Comparison of ENCODE assay signal across 27 cellular contexts in the genomic region with DNA sequence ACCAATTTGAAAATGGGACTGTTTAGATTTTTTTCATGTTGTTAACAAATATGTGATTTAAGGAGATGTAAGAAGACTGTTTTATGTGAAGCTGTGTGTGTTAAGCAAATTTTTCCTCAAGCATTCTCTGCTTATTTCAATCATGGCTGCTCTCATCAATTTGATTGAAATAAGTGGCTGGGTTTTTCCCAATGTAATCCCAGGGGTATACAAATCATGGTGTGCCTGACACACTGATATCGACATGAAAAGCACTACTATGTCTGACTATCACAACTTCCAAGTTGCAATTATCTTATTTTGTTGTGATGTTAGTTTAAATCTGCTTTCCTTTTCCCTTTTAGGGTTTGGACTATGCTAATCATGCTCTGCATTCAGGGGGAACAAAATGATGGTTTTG.
DNase-seq lines count a peak whose midpoint lies in the region; TF ChIP-seq lines count a peak whose summit lies in the region.
"Had no signal": no experiment of that assay in that cellular context is flagged by ENCODE, and none has a peak within 500 bp of the region (broad histone marks: within the 10 kb centered on the region; RNA-seq: fewer than 3 reads in every experiment).

No MANE protein-coding gene starts in this region.

- H3K4me3 ChIP-seq in neural cell (ENCODE audit: low read length) (peak overlapping the region; percentile 29), left ventricle myocardium inferior (no peak overlapping the region)
- H3K4me3 ChIP-seq: A549; BLaER1; BLaER1 treated with 17β-estradiol and CSF1 and Interleukin-3, amounts not matched to agents 10 nM and 100 nM had no signal

- H3K9me2 ChIP-seq in neural cell (ENCODE audit: insufficient read depth, low read length), result no peaks in the 10 kb centered on the region

- peaks cover 4% of the 10 kb centered on the region for H3F3A ChIP-seq in neural cell (ENCODE audit: insufficient read depth, low read length, poor library complexity, severe bottlenecking)

- TF ChIP-seq RAD21 in neural cell (conservative IDR thresholded peaks at IDR 0.05), result no peak

- no peak for DNase-seq in left ventricle myocardium inferior
- DNase-seq: 8988T; ACHN; AML-193; BE2C; C1 segment of cervical spinal cord; Caco-2; Calu3; CD4-positive, alpha-beta memory T cell; CD4-positive, alpha-beta T cell; CD4-positive, CD25-positive, alpha-beta regulatory T cell; CD8-positive, alpha-beta memory T cell; CD8-positive, alpha-beta T cell; COR-L47; DMS 273 treated with DMSO at 0.1 percent for 48 hours; DMS153; DMS53; DMS79; DMS79 treated with DMSO at 0.1 percent for 48 hours; DND-41; EL had no signal

- H3K36me3 ChIP-seq in neural cell (ENCODE audit: insufficient read depth, low read length) (no peaks in the 10 kb centered on the region), left ventricle myocardium inferior (no peaks in the 10 kb centered on the region)
- H3K36me3 ChIP-seq: BE2C; BLaER1; BLaER1 treated with 17β-estradiol and CSF1 and Interleukin-3, amounts not matched to agents 10 nM and 100 nM had no signal

- H3K9me3 ChIP-seq in neural cell (ENCODE audit: low read length) (no peaks in the 10 kb centered on the region), left ventricle myocardium inferior (replicated peaks) (no peaks in the 10 kb centered on the region)
- H3K9me3 ChIP-seq: A549; BE2C; BLaER1; BLaER1 treated with 17β-estradiol and CSF1 and Interleukin-3, amounts not matched to agents 10 nM and 100 nM; Caco-2 had no signal

- no peaks in the 10 kb centered on the region for H4K20me1 ChIP-seq in neural cell (ENCODE audit: insufficient read depth)
- H4K20me1 ChIP-seq: BLaER1; BLaER1 treated with 17β-estradiol and CSF1 and Interleukin-3, amounts not matched to agents 10 nM and 100 nM had no signal

- no peaks in the 10 kb centered on the region for H3K79me2 ChIP-seq in neural cell (replicated peaks; ENCODE audit: insufficient read depth, low read length)

- no peaks in the 10 kb centered on the region for H3K27me3 ChIP-seq in neural cell (ENCODE audit: insufficient read depth, low read depth, low read length)
- H3K27me3 ChIP-seq in left ventricle myocardium inferior (ENCODE audit: low read depth), result no peaks in the 10 kb centered on the region
- H3K27me3 ChIP-seq: BE2C; BLaER1; BLaER1 treated with 17β-estradiol and CSF1 and Interleukin-3, amounts not matched to agents 10 nM and 100 nM had no signal

- H2AFZ ChIP-seq in neural cell (ENCODE audit: low read depth, low read length), result no peak overlapping the region

- no peak for TF ChIP-seq CTCF in neural cell (IDR thresholded peaks at IDR 0.05; ENCODE audit: poor library complexity, severe bottlenecking)
- TF ChIP-seq CTCF in left ventricle myocardium inferior (IDR thresholded peaks at IDR 0.05; ENCODE audit: borderline replicate concordance), result no peak

- H3K4me2 ChIP-seq in neural cell (ENCODE audit: low read length), result peak overlapping the region; percentile 43
- H3K4me2 ChIP-seq: A549; BLaER1; BLaER1 treated with 17β-estradiol and CSF1 and Interleukin-3, amounts not matched to agents 10 nM and 100 nM had no signal

- H3K9ac ChIP-seq in neural cell (ENCODE audit: low read length), result no peak overlapping the region
- H3K9ac ChIP-seq: BLaER1; BLaER1 treated with 17β-estradiol and CSF1 and Interleukin-3, amounts not matched to agents 10 nM and 100 nM had no signal

- peak; percentile 91 for TF ChIP-seq EP300 in neural cell (conservative IDR thresholded peaks at IDR 0.05; ENCODE audit: poor library complexity, severe bottlenecking)

- no peaks in the 10 kb centered on the region for H3K4me1 ChIP-seq in left ventricle myocardium inferior
- H3K4me1 ChIP-seq: A549; BE2C; BLaER1; BLaER1 treated with 17β-estradiol and CSF1 and Interleukin-3, amounts not matched to agents 10 nM and 100 nM; Caco-2 had no signal

- intact Hi-C loops in left ventricle myocardium inferior (cut with micrococcal nuclease), result no loop called here

- H3K27ac ChIP-seq in neural cell (ENCODE audit: low read length) (peak overlapping the region; percentile 50), left ventricle myocardium inferior (replicated peaks) (no peak overlapping the region)
- H3K27ac ChIP-seq: 22Rv1; A549; BLaER1; BLaER1 treated with 17β-estradiol and CSF1 and Interleukin-3, amounts not matched to agents 10 nM and 100 nM; C4-2B had no signal

TF ChIP-seq in neural cell, 6 proteins besides CTCF, POLR2A, EP300 and RAD21:
- TF ChIP-seq POLR2AphosphoS5 (IDR thresholded peaks at IDR 0.05), result peak; percentile 87
- TF ChIP-seq MXI1 (conservative IDR thresholded peaks at IDR 0.05; ENCODE audit: poor library complexity, severe bottlenecking), result no peak
- TF ChIP-seq, protein P1, sequence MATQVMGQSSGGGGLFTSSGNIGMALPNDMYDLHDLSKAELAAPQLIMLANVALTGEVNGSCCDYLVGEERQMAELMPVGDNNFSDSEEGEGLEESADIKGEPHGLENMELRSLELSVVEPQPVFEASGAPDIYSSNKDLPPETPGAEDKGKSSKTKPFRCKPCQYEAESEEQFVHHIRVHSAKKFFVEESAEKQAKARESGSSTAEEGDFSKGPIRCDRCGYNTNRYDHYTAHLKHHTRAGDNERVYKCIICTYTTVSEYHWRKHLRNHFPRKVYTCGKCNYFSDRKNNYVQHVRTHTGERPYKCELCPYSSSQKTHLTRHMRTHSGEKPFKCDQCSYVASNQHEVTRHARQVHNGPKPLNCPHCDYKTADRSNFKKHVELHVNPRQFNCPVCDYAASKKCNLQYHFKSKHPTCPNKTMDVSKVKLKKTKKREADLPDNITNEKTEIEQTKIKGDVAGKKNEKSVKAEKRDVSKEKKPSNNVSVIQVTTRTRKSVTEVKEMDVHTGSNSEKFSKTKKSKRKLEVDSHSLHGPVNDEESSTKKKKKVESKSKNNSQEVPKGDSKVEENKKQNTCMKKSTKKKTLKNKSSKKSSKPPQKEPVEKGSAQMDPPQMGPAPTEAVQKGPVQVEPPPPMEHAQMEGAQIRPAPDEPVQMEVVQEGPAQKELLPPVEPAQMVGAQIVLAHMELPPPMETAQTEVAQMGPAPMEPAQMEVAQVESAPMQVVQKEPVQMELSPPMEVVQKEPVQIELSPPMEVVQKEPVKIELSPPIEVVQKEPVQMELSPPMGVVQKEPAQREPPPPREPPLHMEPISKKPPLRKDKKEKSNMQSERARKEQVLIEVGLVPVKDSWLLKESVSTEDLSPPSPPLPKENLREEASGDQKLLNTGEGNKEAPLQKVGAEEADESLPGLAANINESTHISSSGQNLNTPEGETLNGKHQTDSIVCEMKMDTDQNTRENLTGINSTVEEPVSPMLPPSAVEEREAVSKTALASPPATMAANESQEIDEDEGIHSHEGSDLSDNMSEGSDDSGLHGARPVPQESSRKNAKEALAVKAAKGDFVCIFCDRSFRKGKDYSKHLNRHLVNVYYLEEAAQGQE (IDR thresholded peaks at IDR 0.05; ENCODE audit: borderline replicate concordance), result peak; percentile 68
TF ChIP-seq in neural cell: peak in this region for 2.
